9 cellular contexts compared by ENCODE assay signal in genomic region chr2:7825591-7826312, GRCh38.
DNase-seq lines count a peak whose midpoint lies in the region; ATAC-seq and TF ChIP-seq lines count a peak whose summit lies in the region.
"Had no signal": no experiment of that assay in that cellular context is flagged by ENCODE, and none has a peak within 500 bp of the region (broad histone marks: within the 10 kb centered on the region; RNA-seq: fewer than 3 reads in every experiment).

No MANE protein-coding gene starts in this region.

- H3K4me3 ChIP-seq in retinal pigment epithelial cell (ENCODE audit: low read length) (no peak overlapping the region), aorta (ENCODE audit: low read length in 2 of 2) (no peak overlapping the region), stomach (no peak overlapping the region)
- H3K4me3 ChIP-seq: skin epidermis had no signal

- DNase-seq in activated T-helper 9 cell treated with anti-CD3 and anti-CD28 coated beads, Interleukin-2, amount 50 U/mL, for 16 hours (ENCODE audit: low read depth) = peak; percentile 23
- DNase-seq in retinal pigment epithelial cell (ENCODE audit: low read depth) (peak; percentile 8), aorta (no peak), stomach (no peak), Right ventricle myocardium inferior (ENCODE audit: missing footprints) (no peak), NCI-H1694 (lab: John Stamatoyannopoulos, UW) (no peak)

- TF ChIP-seq EP300 in stomach (IDR thresholded peaks at IDR 0.05) = no peak

- H3K27ac ChIP-seq in aorta (ENCODE audit: low read depth in 1 of 2, low read length in 2 of 2) (no peak overlapping the region), stomach (no peak overlapping the region)

- H3K9me3 ChIP-seq in aorta (ENCODE audit: control insufficient read depth, low read length) (no peaks in the 10 kb centered on the region), stomach (no peaks in the 10 kb centered on the region)

- intact Hi-C loops in aorta (cut with DNase I) (no loop called here), stomach (cut with DNase I; ENCODE audit: low total_unique reads) (no loop called here), Right ventricle myocardium inferior (cut with DNase I) (no loop called here)

- TF ChIP-seq POLR2A in stomach (IDR thresholded peaks at IDR 0.05) = no peak

- ATAC-seq in GM18867 (IDR thresholded peaks at IDR 0.05; ENCODE audit: unreplicated experiment) = peak; percentile 94
- ATAC-seq in HG02981 (IDR thresholded peaks at IDR 0.05; ENCODE audit: unreplicated experiment) = peak; percentile 92
- ATAC-seq in aorta (ENCODE audit: low FRiP score) = no peak
- no peak for ATAC-seq in Right ventricle myocardium inferior

- no peaks in the 10 kb centered on the region for H3K4me1 ChIP-seq in aorta (ENCODE audit: control insufficient read depth in 1 of 2, insufficient read depth in 2 of 2, low read length in 2 of 2)
- no peaks in the 10 kb centered on the region for H3K4me1 ChIP-seq in stomach

- H3K27me3 ChIP-seq in aorta (ENCODE audit: control insufficient read depth in 1 of 2, insufficient read depth in 2 of 2, low read length in 1 of 2) (no peaks in the 10 kb centered on the region), stomach (no peaks in the 10 kb centered on the region)

- TF ChIP-seq CTCF in retinal pigment epithelial cell (conservative IDR thresholded peaks at IDR 0.05; ENCODE audit: low read depth, low read length) = no peak
- TF ChIP-seq CTCF in stomach (IDR thresholded peaks at IDR 0.05) = no peak

- H3K36me3 ChIP-seq in aorta (ENCODE audit: control insufficient read depth in 1 of 2, insufficient read depth in 2 of 2, low read length in 1 of 2) = no peaks in the 10 kb centered on the region
- no peaks in the 10 kb centered on the region for H3K36me3 ChIP-seq in stomach

- WGBS in aorta, 2 donors = 44% methylated on average over 9 of the region's 9 CpGs
- 45 to 57% (median 53%) methylated on average over 9 of the region's 9 CpGs for WGBS in stomach, 5 donors

Comparison
In these comparisons a context has a peak if more than half of its experiments do, and no peak if none do; other contexts are left out.
1. ATAC-seq: peak in GM18867 (single experiment) and HG02981 (single experiment); none in aorta (single experiment) and Right ventricle myocardium inferior (single experiment).
2. DNase-seq: peak in activated T-helper 9 cell treated with anti-CD3 and anti-CD28 coated beads, Interleukin-2, amount 50 U/mL, for 16 hours (single experiment) and retinal pigment epithelial cell (single experiment); none in aorta (0 of 2), stomach (single experiment), Right ventricle myocardium inferior (single experiment) and NCI-H1694 (single experiment).